Comparison of ENCODE assay signal across 2 cellular contexts in genomic region chr20:38915355-38915754, GRCh38.
TF ChIP-seq lines count a peak whose summit lies in the region.

No MANE protein-coding gene starts in this region.

TF ChIP-seq in K562, 482 proteins besides CTCF, POLR2A, EP300 and RAD21:
- TF ChIP-seq ETV1 (tag; conservative IDR thresholded peaks at IDR 0.05; ENCODE audit: low read depth), result no peak
- TF ChIP-seq L3MBTL2 (IDR thresholded peaks at IDR 0.05), result no peak
- TF ChIP-seq IFI16 (CRISPR knock-in tag; IDR thresholded peaks at IDR 0.05), result no peak

TF ChIP-seq in liver, 16 proteins besides CTCF, POLR2A, EP300 and RAD21:
- TF ChIP-seq EGR1 (IDR thresholded peaks at IDR 0.05; ENCODE audit: low read depth in 2 of 2) (no peak), RXRA (IDR thresholded peaks at IDR 0.05) (no peak), HNF4A (conservative IDR thresholded peaks at IDR 0.05) (peak; percentile 57 to 59)
